1 cellular context compared by ENCODE assay signal in the genomic region with DNA sequence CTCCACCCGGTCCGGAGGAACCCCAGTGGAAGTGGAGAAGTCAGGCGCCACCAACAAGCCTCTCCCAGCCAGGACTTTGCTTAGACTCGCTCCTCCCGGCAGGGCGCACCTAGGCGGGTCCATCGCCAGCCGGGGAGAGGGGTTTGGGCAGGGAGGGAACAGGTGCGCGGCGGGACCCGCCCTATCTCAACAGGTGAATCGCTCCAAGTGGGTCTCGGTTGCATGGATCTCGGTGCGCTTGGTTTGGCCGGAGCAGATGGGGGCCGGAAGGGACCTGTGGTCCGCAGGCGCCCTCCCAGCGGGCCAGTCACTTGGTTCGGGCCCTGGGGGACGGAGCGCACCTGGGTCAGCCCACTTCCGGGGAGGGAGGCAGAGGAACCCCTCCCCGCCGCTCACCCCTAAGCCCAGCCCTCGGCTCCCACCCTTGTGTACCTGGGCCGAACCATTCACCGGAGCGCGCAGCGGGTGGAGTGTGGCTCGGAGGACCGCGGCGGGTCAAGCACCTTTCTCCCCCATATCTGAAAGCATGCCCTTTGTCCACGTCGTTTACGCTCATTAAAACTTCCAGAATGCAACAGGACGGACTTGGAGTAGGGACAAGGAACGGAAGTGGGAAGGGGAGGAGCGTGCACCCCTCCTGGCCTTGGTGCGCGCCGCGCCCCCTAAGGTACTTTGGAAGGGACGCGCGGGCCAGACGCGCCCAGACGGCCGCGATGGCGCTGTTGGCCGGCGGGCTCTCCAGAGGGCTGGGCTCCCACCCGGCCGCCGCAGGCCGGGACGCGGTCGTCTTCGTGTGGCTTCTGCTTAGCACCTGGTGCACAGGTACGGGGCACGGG.
TF ChIP-seq lines count a peak whose summit lies in the region.

A gene with protein sequence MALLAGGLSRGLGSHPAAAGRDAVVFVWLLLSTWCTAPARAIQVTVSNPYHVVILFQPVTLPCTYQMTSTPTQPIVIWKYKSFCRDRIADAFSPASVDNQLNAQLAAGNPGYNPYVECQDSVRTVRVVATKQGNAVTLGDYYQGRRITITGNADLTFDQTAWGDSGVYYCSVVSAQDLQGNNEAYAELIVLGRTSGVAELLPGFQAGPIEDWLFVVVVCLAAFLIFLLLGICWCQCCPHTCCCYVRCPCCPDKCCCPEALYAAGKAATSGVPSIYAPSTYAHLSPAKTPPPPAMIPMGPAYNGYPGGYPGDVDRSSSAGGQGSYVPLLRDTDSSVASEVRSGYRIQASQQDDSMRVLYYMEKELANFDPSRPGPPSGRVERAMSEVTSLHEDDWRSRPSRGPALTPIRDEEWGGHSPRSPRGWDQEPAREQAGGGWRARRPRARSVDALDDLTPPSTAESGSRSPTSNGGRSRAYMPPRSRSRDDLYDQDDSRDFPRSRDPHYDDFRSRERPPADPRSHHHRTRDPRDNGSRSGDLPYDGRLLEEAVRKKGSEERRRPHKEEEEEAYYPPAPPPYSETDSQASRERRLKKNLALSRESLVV (plus strand): TSS at position 693 of the 836 bp plus-strand sequence. CDS start 21 bp downstream, at position 714.

TF ChIP-seq in HepG2, 621 proteins besides CTCF, POLR2A, EP300 and RAD21 (continued from another document and continues in another):
- TF ChIP-seq ZNF788 (CRISPR knock-in tag; IDR thresholded peaks at IDR 0.05; ENCODE audit: borderline replicate concordance) (peak; percentile 95), ZNF263 (CRISPR knock-in tag; IDR thresholded peaks at IDR 0.05) (peak; percentile 79), RARG (CRISPR knock-in tag; IDR thresholded peaks at IDR 0.05; ENCODE audit: low read depth) (no peak), SP1 (IDR thresholded peaks at IDR 0.05) (peak; percentile 91), SP1 (CRISPR knock-in tag; IDR thresholded peaks at IDR 0.05) (peak; percentile 99), MTA3 (CRISPR knock-in tag; IDR thresholded peaks at IDR 0.05) (no peak), NR2C2 (CRISPR knock-in tag; IDR thresholded peaks at IDR 0.05; ENCODE audit: borderline replicate concordance) (peak; percentile 83), FOXP1 (IDR thresholded peaks at IDR 0.05) (0 out of 2 replicates have a peak, but pooled peaks have one; percentile 25), FOXP1 (CRISPR knock-in tag; IDR thresholded peaks at IDR 0.05) (0 out of 2 replicates have a peak, but pooled peaks have one; percentile 15), ISX (CRISPR knock-in tag; conservative IDR thresholded peaks at IDR 0.05) (no peak), TGIF2 (CRISPR knock-in tag; IDR thresholded peaks at IDR 0.05) (no peak), JUND (CRISPR knock-in tag; IDR thresholded peaks at IDR 0.05) (peak; percentile 35; the same call in 1 of the 2 replicates), CAMTA2 (CRISPR knock-in tag; IDR thresholded peaks at IDR 0.05; ENCODE audit: borderline replicate concordance) (no peak; the same call in 1 of the 2 replicates), ZNF780A (CRISPR knock-in tag; IDR thresholded peaks at IDR 0.05) (peak; percentile 75; the same call in 1 of the 2 replicates), FOSL1 (CRISPR knock-in tag; IDR thresholded peaks at IDR 0.05; ENCODE audit: borderline replicate concordance) (no peak), JARID2 (CRISPR knock-in tag; IDR thresholded peaks at IDR 0.05; ENCODE audit: insufficient replicate concordance) (peak; percentile 11), ZNF234 (CRISPR knock-in tag; conservative IDR thresholded peaks at IDR 0.05) (no peak), MED8 (CRISPR knock-in tag; IDR thresholded peaks at IDR 0.05; ENCODE audit: insufficient replicate concordance) (peak; percentile 96), NR2F6 (IDR thresholded peaks at IDR 0.05) (peak; percentile 27; the same call in 1 of the 2 replicates), NR2F6 (CRISPR knock-in tag; IDR thresholded peaks at IDR 0.05) (peak; percentile 10; the same call in 1 of the 2 replicates), KAT7 (CRISPR knock-in tag; IDR thresholded peaks at IDR 0.05; ENCODE audit: borderline replicate concordance) (peak; percentile 89; the same call in 1 of the 2 replicates), ZNF678 (CRISPR knock-in tag; IDR thresholded peaks at IDR 0.05) (no peak), ZNF749 (CRISPR knock-in tag; IDR thresholded peaks at IDR 0.05; ENCODE audit: borderline replicate concordance) (no peak; the same call in 1 of the 2 replicates), RORA (CRISPR knock-in tag; IDR thresholded peaks at IDR 0.05) (no peak), ZNF746 (CRISPR knock-in tag; IDR thresholded peaks at IDR 0.05) (peak; percentile 85), ZNF205 (CRISPR knock-in tag; IDR thresholded peaks at IDR 0.05) (peak; percentile 83; the same call in 1 of the 2 replicates), KMT2A (CRISPR knock-in tag; IDR thresholded peaks at IDR 0.05) (peak; percentile 53; the same call in 1 of the 2 replicates), ZNF570 (CRISPR knock-in tag; IDR thresholded peaks at IDR 0.05; ENCODE audit: borderline replicate concordance) (no peak), ZNF615 (CRISPR knock-in tag; IDR thresholded peaks at IDR 0.05; ENCODE audit: borderline replicate concordance) (peak; percentile 78; the same call in 1 of the 2 replicates), KLF9 (CRISPR knock-in tag; IDR thresholded peaks at IDR 0.05; ENCODE audit: low read depth) (no peak), PRPF4 (IDR thresholded peaks at IDR 0.05; ENCODE audit: low read depth, low read length, poor library complexity, severe bottlenecking) (no peak), ZNF256 (CRISPR knock-in tag; conservative IDR thresholded peaks at IDR 0.05) (no peak; the same call in 1 of the 2 replicates), ZNF17 (CRISPR knock-in tag; IDR thresholded peaks at IDR 0.05) (0 out of 2 replicates have a peak, but pooled peaks have one; percentile 86), ZEB1 (IDR thresholded peaks at IDR 0.05; ENCODE audit: insufficient replicate concordance, low read depth) (peak; percentile 97)
- TF ChIP-seq, protein P1, sequence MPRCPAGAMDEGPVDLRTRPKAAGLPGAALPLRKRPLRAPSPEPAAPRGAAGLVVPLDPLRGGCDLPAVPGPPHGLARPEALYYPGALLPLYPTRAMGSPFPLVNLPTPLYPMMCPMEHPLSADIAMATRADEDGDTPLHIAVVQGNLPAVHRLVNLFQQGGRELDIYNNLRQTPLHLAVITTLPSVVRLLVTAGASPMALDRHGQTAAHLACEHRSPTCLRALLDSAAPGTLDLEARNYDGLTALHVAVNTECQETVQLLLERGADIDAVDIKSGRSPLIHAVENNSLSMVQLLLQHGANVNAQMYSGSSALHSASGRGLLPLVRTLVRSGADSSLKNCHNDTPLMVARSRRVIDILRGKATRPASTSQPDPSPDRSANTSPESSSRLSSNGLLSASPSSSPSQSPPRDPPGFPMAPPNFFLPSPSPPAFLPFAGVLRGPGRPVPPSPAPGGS (CRISPR knock-in tag; IDR thresholded peaks at IDR 0.05) = peak; percentile 64
- TF ChIP-seq, protein P2, sequence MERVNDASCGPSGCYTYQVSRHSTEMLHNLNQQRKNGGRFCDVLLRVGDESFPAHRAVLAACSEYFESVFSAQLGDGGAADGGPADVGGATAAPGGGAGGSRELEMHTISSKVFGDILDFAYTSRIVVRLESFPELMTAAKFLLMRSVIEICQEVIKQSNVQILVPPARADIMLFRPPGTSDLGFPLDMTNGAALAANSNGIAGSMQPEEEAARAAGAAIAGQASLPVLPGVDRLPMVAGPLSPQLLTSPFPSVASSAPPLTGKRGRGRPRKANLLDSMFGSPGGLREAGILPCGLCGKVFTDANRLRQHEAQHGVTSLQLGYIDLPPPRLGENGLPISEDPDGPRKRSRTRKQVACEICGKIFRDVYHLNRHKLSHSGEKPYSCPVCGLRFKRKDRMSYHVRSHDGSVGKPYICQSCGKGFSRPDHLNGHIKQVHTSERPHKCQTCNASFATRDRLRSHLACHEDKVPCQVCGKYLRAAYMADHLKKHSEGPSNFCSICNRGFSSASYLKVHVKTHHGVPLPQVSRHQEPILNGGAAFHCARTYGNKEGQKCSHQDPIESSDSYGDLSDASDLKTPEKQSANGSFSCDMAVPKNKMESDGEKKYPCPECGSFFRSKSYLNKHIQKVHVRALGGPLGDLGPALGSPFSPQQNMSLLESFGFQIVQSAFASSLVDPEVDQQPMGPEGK (CRISPR knock-in tag; IDR thresholded peaks at IDR 0.05) = peak; percentile 76; the same call in 1 of the 2 replicates
- TF ChIP-seq, protein P3, sequence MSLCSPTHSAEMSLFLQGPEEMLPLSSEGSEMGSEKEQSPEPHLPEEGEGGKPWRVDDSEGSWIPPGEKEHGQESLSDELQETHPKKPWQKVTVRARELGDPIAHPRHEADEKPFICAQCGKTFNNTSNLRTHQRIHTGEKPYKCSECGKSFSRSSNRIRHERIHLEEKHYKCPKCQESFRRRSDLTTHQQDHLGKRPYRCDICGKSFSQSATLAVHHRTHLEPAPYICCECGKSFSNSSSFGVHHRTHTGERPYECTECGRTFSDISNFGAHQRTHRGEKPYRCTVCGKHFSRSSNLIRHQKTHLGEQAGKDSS (CRISPR knock-in tag; IDR thresholded peaks at IDR 0.05; ENCODE audit: borderline replicate concordance, low read depth) = peak; percentile 10; the same call in 1 of the 2 replicates
- TF ChIP-seq, protein P4, sequence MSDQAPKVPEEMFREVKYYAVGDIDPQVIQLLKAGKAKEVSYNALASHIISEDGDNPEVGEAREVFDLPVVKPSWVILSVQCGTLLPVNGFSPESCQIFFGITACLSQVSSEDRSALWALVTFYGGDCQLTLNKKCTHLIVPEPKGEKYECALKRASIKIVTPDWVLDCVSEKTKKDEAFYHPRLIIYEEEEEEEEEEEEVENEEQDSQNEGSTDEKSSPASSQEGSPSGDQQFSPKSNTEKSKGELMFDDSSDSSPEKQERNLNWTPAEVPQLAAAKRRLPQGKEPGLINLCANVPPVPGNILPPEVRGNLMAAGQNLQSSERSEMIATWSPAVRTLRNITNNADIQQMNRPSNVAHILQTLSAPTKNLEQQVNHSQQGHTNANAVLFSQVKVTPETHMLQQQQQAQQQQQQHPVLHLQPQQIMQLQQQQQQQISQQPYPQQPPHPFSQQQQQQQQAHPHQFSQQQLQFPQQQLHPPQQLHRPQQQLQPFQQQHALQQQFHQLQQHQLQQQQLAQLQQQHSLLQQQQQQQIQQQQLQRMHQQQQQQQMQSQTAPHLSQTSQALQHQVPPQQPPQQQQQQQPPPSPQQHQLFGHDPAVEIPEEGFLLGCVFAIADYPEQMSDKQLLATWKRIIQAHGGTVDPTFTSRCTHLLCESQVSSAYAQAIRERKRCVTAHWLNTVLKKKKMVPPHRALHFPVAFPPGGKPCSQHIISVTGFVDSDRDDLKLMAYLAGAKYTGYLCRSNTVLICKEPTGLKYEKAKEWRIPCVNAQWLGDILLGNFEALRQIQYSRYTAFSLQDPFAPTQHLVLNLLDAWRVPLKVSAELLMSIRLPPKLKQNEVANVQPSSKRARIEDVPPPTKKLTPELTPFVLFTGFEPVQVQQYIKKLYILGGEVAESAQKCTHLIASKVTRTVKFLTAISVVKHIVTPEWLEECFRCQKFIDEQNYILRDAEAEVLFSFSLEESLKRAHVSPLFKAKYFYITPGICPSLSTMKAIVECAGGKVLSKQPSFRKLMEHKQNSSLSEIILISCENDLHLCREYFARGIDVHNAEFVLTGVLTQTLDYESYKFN (CRISPR knock-in tag; conservative IDR thresholded peaks at IDR 0.05) = peak; percentile 75
- TF ChIP-seq, protein P5, sequence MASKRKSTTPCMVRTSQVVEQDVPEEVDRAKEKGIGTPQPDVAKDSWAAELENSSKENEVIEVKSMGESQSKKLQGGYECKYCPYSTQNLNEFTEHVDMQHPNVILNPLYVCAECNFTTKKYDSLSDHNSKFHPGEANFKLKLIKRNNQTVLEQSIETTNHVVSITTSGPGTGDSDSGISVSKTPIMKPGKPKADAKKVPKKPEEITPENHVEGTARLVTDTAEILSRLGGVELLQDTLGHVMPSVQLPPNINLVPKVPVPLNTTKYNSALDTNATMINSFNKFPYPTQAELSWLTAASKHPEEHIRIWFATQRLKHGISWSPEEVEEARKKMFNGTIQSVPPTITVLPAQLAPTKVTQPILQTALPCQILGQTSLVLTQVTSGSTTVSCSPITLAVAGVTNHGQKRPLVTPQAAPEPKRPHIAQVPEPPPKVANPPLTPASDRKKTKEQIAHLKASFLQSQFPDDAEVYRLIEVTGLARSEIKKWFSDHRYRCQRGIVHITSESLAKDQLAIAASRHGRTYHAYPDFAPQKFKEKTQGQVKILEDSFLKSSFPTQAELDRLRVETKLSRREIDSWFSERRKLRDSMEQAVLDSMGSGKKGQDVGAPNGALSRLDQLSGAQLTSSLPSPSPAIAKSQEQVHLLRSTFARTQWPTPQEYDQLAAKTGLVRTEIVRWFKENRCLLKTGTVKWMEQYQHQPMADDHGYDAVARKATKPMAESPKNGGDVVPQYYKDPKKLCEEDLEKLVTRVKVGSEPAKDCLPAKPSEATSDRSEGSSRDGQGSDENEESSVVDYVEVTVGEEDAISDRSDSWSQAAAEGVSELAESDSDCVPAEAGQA (IDR thresholded peaks at IDR 0.05; ENCODE audit: low read depth) = no peak
- TF ChIP-seq, protein P5 (CRISPR knock-in tag; IDR thresholded peaks at IDR 0.05; ENCODE audit: borderline replicate concordance) = peak; percentile 74; the same call in 1 of the 2 replicates
- TF ChIP-seq, protein P6, sequence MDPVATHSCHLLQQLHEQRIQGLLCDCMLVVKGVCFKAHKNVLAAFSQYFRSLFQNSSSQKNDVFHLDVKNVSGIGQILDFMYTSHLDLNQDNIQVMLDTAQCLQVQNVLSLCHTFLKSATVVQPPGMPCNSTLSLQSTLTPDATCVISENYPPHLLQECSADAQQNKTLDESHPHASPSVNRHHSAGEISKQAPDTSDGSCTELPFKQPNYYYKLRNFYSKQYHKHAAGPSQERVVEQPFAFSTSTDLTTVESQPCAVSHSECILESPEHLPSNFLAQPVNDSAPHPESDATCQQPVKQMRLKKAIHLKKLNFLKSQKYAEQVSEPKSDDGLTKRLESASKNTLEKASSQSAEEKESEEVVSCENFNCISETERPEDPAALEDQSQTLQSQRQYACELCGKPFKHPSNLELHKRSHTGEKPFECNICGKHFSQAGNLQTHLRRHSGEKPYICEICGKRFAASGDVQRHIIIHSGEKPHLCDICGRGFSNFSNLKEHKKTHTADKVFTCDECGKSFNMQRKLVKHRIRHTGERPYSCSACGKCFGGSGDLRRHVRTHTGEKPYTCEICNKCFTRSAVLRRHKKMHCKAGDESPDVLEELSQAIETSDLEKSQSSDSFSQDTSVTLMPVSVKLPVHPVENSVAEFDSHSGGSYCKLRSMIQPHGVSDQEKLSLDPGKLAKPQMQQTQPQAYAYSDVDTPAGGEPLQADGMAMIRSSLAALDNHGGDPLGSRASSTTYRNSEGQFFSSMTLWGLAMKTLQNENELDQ (CRISPR knock-in tag; IDR thresholded peaks at IDR 0.05; ENCODE audit: borderline replicate concordance) = peak; percentile 44; the same call in 1 of the 2 replicates
